10 cellular contexts compared by ENCODE assay signal in genomic region chr11:75673977-75674582, GRCh38. TPM values are rescaled to one million over a fixed set of nuclear protein-coding genes. Genes with fewer than 3 reads are reported as not detected.
DNase-seq lines count a peak whose midpoint lies in the region; ATAC-seq, FAIRE-seq and TF ChIP-seq lines count a peak whose summit lies in the region.
"Had no signal": no experiment of that assay in that cellular context is flagged by ENCODE, and none has a peak within 500 bp of the region (broad histone marks: within the 10 kb centered on the region; RNA-seq: fewer than 3 reads in every experiment).

No MANE protein-coding gene starts in this region.

- no peaks in the 10 kb centered on the region for H3K9me1 ChIP-seq in endothelial cell of umbilical vein (replicated peaks; ENCODE audit: control insufficient read depth, extremely low read depth, insufficient read depth, low read length)

- H3K27ac Mint-ChIP-seq in CD8-positive, alpha-beta T cell: no peak overlapping the region

- peak; percentile 66 for FAIRE-seq in endothelial cell of umbilical vein (lab: Jason Lieb, UNC)
- FAIRE-seq: islet of Langerhans had no signal

- H3K79me2 ChIP-seq in endothelial cell of umbilical vein (ENCODE audit: control insufficient read depth, insufficient read depth, low read length): no peaks in the 10 kb centered on the region

- peaks cover 46% of the 10 kb centered on the region for H3K27me3 Mint-ChIP-seq in CD8-positive, alpha-beta T cell (ENCODE audit: low read depth)

- dilution Hi-C loops in endothelial cell of umbilical vein (cut with MboI; ENCODE audit: extremely low pct_ligation_motif_present, low sequenced_read_pairs): no loop called here

- POLR2A ChIA-PET in endothelial cell of umbilical vein (lab: Charles Lee): no interaction called here
- POLR2A ChIA-PET in CD8-positive, alpha-beta T cell (lab: Charles Lee): no interaction called here

- no peak for TF ChIP-seq CTCF in endothelial cell of umbilical vein (IDR thresholded peaks at IDR 0.05; ENCODE audit: extremely low read depth in 1 of 2, insufficient read depth in 1 of 2, low read depth in 1 of 2, low read length in 2 of 2)
- no peak for TF ChIP-seq CTCF in CD8-positive, alpha-beta T cell (IDR thresholded peaks at IDR 0.05)

- no peaks in the 10 kb centered on the region for H4K20me1 ChIP-seq in endothelial cell of umbilical vein (replicated peaks; ENCODE audit: control insufficient read depth, extremely low read depth, insufficient read depth, low read length)

- H3K4me3 ChIP-seq in SJCRH30: no peak overlapping the region
- no peak overlapping the region for H3K4me3 ChIP-seq in endothelial cell of umbilical vein (replicated peaks in 1 of 3; ENCODE audit: insufficient read depth in 1 of 3, low read depth in 1 of 3, low read length in 3 of 3)
- no peak overlapping the region for H3K4me3 ChIP-seq in CD8-positive, alpha-beta T cell (ENCODE audit: low read depth, low read length)
- H3K4me3 ChIP-seq: SK-N-MC had no signal

- no peak overlapping the region for H3K27ac ChIP-seq in SJCRH30
- H3K27ac ChIP-seq in endothelial cell of umbilical vein (ENCODE audit: insufficient read depth, low read depth, low read length): no peak overlapping the region
- no peak overlapping the region for H3K27ac ChIP-seq in CD8-positive, alpha-beta T cell (ENCODE audit: low read depth, low read length)
- H3K27ac ChIP-seq: SK-N-MC had no signal

- no peak for ATAC-seq in CD8-positive, alpha-beta T cell
- no peak for ATAC-seq in GM21717 (IDR thresholded peaks at IDR 0.05; ENCODE audit: unreplicated experiment)

- intact Hi-C loops in endothelial cell of umbilical vein (cut with micrococcal nuclease): no loop called here
- intact Hi-C loops in CD8-positive, alpha-beta T cell (cut with DNase I, micrococcal nuclease): no loop called here

- H3K9me3 ChIP-seq in SJCRH30 (replicated peaks) (0 out of 2 replicates have a peak, but pooled peaks cover 3% of the 10 kb centered on the region), endothelial cell of umbilical vein (replicated peaks; ENCODE audit: control insufficient read depth, insufficient read depth, low read length) (no peaks in the 10 kb centered on the region)
- H3K9me3 ChIP-seq in CD8-positive, alpha-beta T cell (ENCODE audit: low read length): no peaks in the 10 kb centered on the region

- H3K9me3 Mint-ChIP-seq in CD8-positive, alpha-beta T cell: peaks cover 5% of the 10 kb centered on the region

- no peaks in the 10 kb centered on the region for H3K36me3 ChIP-seq in SJCRH30
- H3K36me3 ChIP-seq in endothelial cell of umbilical vein (ENCODE audit: control insufficient read depth in 2 of 2, extremely low read depth in 1 of 2, insufficient read depth in 2 of 2, low read length in 2 of 2): no peaks in the 10 kb centered on the region
- H3K36me3 ChIP-seq in CD8-positive, alpha-beta T cell (ENCODE audit: insufficient read depth, low read length): no peaks in the 10 kb centered on the region

- H3K27me3 ChIP-seq in SJCRH30 (no peaks in the 10 kb centered on the region), endothelial cell of umbilical vein (ENCODE audit: control insufficient read depth in 2 of 2, insufficient read depth in 2 of 2, low read length in 2 of 2) (peaks cover 38 to 47% of the 10 kb centered on the region in 2 experiments)
- H3K27me3 ChIP-seq in CD8-positive, alpha-beta T cell (ENCODE audit: insufficient read depth, low read length): peaks cover 2% of the 10 kb centered on the region

- H3K4me1 ChIP-seq in SJCRH30 (no peaks in the 10 kb centered on the region), endothelial cell of umbilical vein (ENCODE audit: control insufficient read depth, extremely low read depth, insufficient read depth, low read length) (no peaks in the 10 kb centered on the region)
- peaks cover under 1% of the 10 kb centered on the region for H3K4me1 ChIP-seq in CD8-positive, alpha-beta T cell (ENCODE audit: insufficient read depth, low read length)

- no peak for TF ChIP-seq POLR2A in endothelial cell of umbilical vein (IDR thresholded peaks at IDR 0.05; ENCODE audit: low read depth, low read length)

- DNase-seq in stimulated activated CD4-positive, alpha-beta T cell treated with anti-CD3 and anti-CD28 coated beads, Interleukin-1b, Interleukin-23, amount 100 ng/mL, for 48 hours: peak; percentile 65
- no peak for DNase-seq in stimulated activated CD4-positive, alpha-beta T cell treated with anti-CD3 and anti-CD28 coated beads, Interleukin-12 subunit alpha, Interleukin-12 subunit beta, amount 100 ng/mL, for 4 hours
- DNase-seq in SJCRH30: peak; percentile 32 to 48
- DNase-seq in endothelial cell of umbilical vein (ENCODE audit: low read depth, low spot score): peak; percentile 42
- no peak for DNase-seq in CD8-positive, alpha-beta T cell
- no peak for DNase-seq in pons (ENCODE audit: low spot score)
- DNase-seq in NCI-H1436 (lab: John Stamatoyannopoulos, UW): no peak

- H2AFZ ChIP-seq in endothelial cell of umbilical vein (ENCODE audit: low read depth, low read length): no peak overlapping the region

- no peak overlapping the region for H3K9ac ChIP-seq in endothelial cell of umbilical vein (replicated peaks; ENCODE audit: extremely low read depth, insufficient read depth, low read length)

- no peaks in the 10 kb centered on the region for H3K4me1 Mint-ChIP-seq in CD8-positive, alpha-beta T cell (ENCODE audit: low read depth)

- no peak overlapping the region for H3K4me2 ChIP-seq in endothelial cell of umbilical vein (ENCODE audit: insufficient read depth, low read length)

- CTCF ChIA-PET in endothelial cell of umbilical vein (lab: Charles Lee): interaction anchor here (0.8 to 1.0 kb wide), 3 partner anchors 11 to 45 kb away, joined by 3 read pairs; no protein-coding TSS in a partner anchor
- CTCF ChIA-PET in CD8-positive, alpha-beta T cell (lab: Charles Lee): interaction anchor here (3.2 kb wide), 1 partner anchor 32 kb away, joined by 15 read pairs; no protein-coding TSS in a partner anchor

- H3K4me3 Mint-ChIP-seq in CD8-positive, alpha-beta T cell: no peak overlapping the region

- no peaks in the 10 kb centered on the region for H3K36me3 Mint-ChIP-seq in CD8-positive, alpha-beta T cell

- no TSS peak for BruUV-seq in endothelial cell of umbilical vein (replicated peaks; lab: Mats Ljungman, UMichigan)

TF ChIP-seq in endothelial cell of umbilical vein, 7 proteins besides CTCF, POLR2A, EP300 and RAD21:
- TF ChIP-seq EZH2 (IDR thresholded peaks at IDR 0.05; ENCODE audit: borderline replicate concordance, low read depth, low read length, severe bottlenecking): peak; percentile 28
- TF ChIP-seq MYC (IDR thresholded peaks at IDR 0.05; ENCODE audit: low read depth, low read length): no peak

RNA-seq across cellular contexts. Expression of gene MAP6, which starts 5.2 kb away (rescaled TPM):
- 0.53 and 0.79 TPM in 2 replicates for total RNA-seq in SJCRH30 (2014; rRNA removed; shearing (Covaris generic))
- 0.18 TPM in 1 of 2 replicates, not detected in the other for total RNA-seq in endothelial cell of umbilical vein
- 0.11 and 0.12 TPM in 2 replicates for polyA plus RNA-seq in endothelial cell of umbilical vein
- polyA plus RNA-seq in endothelial cell of umbilical vein (2011; cell fraction: cytosol; rRNA removed): 0.09 and 0.10 TPM in 2 replicates
- 0.38 and 0.48 TPM in 2 replicates for polyA plus RNA-seq in endothelial cell of umbilical vein (2011; cell fraction: nucleus; rRNA removed)
- polyA plus RNA-seq in endothelial cell of umbilical vein (2012): 0.12 and 0.23 TPM in 2 replicates
- 0.08 TPM in 1 of 2 replicates, not detected in the other for polyA minus RNA-seq in endothelial cell of umbilical vein
- polyA minus RNA-seq in endothelial cell of umbilical vein (2011; cell fraction: cytosol; rRNA and poly(A)+ RNA removed): not detected
- 0.14 TPM in 1 of 2 replicates, not detected in the other for polyA minus RNA-seq in endothelial cell of umbilical vein (2011; cell fraction: nucleus; rRNA and poly(A)+ RNA removed)
- total RNA-seq in CD8-positive, alpha-beta T cell: not detected

RNA-seq across cellular contexts. Expression of gene MOGAT2, which starts 43.6 kb away (rescaled TPM):
- total RNA-seq in SJCRH30 (2014; rRNA removed; shearing (Covaris generic)): 0.18 TPM in 1 of 2 replicates, not detected in the other
- not detected in 2 replicates for total RNA-seq in endothelial cell of umbilical vein
- polyA plus RNA-seq in endothelial cell of umbilical vein: not detected in 2 replicates
- polyA plus RNA-seq in endothelial cell of umbilical vein (2011; cell fraction: cytosol; rRNA removed): not detected in 2 replicates
- polyA plus RNA-seq in endothelial cell of umbilical vein (2011; cell fraction: nucleus; rRNA removed): not detected in 2 replicates
- not detected in 2 replicates for polyA plus RNA-seq in endothelial cell of umbilical vein (2012)
- 0.17 TPM in 1 of 2 replicates, not detected in the other for polyA minus RNA-seq in endothelial cell of umbilical vein
- not detected for polyA minus RNA-seq in endothelial cell of umbilical vein (2011; cell fraction: cytosol; rRNA and poly(A)+ RNA removed)
- polyA minus RNA-seq in endothelial cell of umbilical vein (2011; cell fraction: nucleus; rRNA and poly(A)+ RNA removed): not detected in 2 replicates
- not detected for total RNA-seq in CD8-positive, alpha-beta T cell

Comparison
In these comparisons a context has a peak if more than half of its experiments do, and no peak if none do; other contexts are left out.
1. DNase-seq: peak in stimulated activated CD4-positive, alpha-beta T cell treated with anti-CD3 and anti-CD28 coated beads, Interleukin-1b, Interleukin-23, amount 100 ng/mL, for 48 hours (single experiment), SJCRH30 (2 of 2) and endothelial cell of umbilical vein (single experiment); none in stimulated activated CD4-positive, alpha-beta T cell treated with anti-CD3 and anti-CD28 coated beads, Interleukin-12 subunit alpha, Interleukin-12 subunit beta, amount 100 ng/mL, for 4 hours (single experiment), CD8-positive, alpha-beta T cell (0 of 7), pons (single experiment) and NCI-H1436 (single experiment).